In the genomic region with DNA sequence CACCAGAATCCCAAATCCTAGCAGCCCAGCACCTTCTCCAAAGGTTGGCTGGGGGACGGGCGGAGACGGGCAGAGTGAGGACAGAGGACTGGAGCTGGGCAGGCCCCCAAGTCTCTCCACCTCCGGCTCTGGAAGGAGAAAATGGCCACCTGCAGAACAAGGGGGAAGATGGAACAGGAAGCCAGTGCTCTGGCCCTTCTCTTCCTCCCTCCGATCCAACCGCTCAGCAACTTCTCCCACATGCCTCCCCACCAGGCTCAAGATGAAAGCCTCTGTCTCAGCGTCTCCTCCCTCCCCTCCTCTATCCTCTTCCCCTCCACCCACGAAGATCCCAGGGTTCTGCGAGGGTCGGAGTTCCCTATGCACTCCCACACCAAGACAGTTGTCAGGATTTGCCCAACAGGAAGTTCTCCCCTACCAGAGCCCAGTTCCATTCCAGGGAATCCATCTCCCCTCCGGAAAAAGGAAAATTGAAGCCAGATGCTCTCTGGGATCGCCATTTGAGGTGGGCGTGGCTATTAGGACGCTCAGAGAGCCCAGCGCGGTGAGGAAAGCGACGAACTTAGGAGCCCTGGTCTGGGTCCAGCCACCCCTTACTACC, we compare ENCODE assay signal across 1 cellular context.
TF ChIP-seq lines count a peak whose summit lies in the region.

No MANE protein-coding gene starts in this region.

TF ChIP-seq in H1, 55 proteins besides CTCF, POLR2A, EP300 and RAD21 (continued from another document):
- TF ChIP-seq TBP (IDR thresholded peaks at IDR 0.05; ENCODE audit: low read depth, low read length) (no peak; the same call in 1 of the 2 replicates), CHD2 (IDR thresholded peaks at IDR 0.05; ENCODE audit: low read length) (no peak), NANOG (IDR thresholded peaks at IDR 0.05; ENCODE audit: insufficient read depth, low read depth, low read length, poor library complexity, severe bottlenecking) (no peak), BCL11A (IDR thresholded peaks at IDR 0.05; ENCODE audit: low read depth in 2 of 2, low read length in 2 of 2) (no peak), CBX5 (IDR thresholded peaks at IDR 0.05; ENCODE audit: low read depth, low read length) (no peak), JUN (IDR thresholded peaks at IDR 0.05; ENCODE audit: low read depth, low read length) (no peak), TAF1 (IDR thresholded peaks at IDR 0.05; ENCODE audit: low read depth, low read length) (peak; percentile 78), PHF8 (conservative IDR thresholded peaks at IDR 0.05; ENCODE audit: low read depth, low read length) (peak; percentile 42; the same call in 1 of the 2 replicates), SP4 (IDR thresholded peaks at IDR 0.05; ENCODE audit: low read length) (no peak), BRCA1 (IDR thresholded peaks at IDR 0.05; ENCODE audit: low read depth, low read length) (no peak), SUZ12 (IDR thresholded peaks at IDR 0.05; ENCODE audit: low read length) (no peak), CBX8 (IDR thresholded peaks at IDR 0.05; ENCODE audit: borderline replicate concordance, low read depth, low read length) (no peak), HDAC2 (IDR thresholded peaks at IDR 0.05; ENCODE audit: borderline replicate concordance in 1 of 2, low read depth in 2 of 2, low read length in 2 of 2) (0 out of 4 replicates have a peak, but pooled peaks of 1 of the 2 experiments have one; percentile 18), ZNF274 (IDR thresholded peaks at IDR 0.05; ENCODE audit: borderline replicate concordance, extremely low read depth, low read length) (no peak), SP2 (IDR thresholded peaks at IDR 0.05; ENCODE audit: low read length) (no peak), CEBPB (IDR thresholded peaks at IDR 0.05; ENCODE audit: low read depth, low read length) (no peak), EZH2 (IDR thresholded peaks at IDR 0.05; ENCODE audit: low read depth, low read length, severe bottlenecking) (no peak), RXRA (IDR thresholded peaks at IDR 0.05; ENCODE audit: insufficient read depth, low read depth, low read length) (no peak), CTBP2 (IDR thresholded peaks at IDR 0.05; ENCODE audit: borderline replicate concordance, insufficient read depth, insufficient read length, low read length) (no peak), KDM1A (IDR thresholded peaks at IDR 0.05; ENCODE audit: borderline replicate concordance, low read length) (no peak; the same call in 1 of the 2 replicates), EGR1 (IDR thresholded peaks at IDR 0.05; ENCODE audit: borderline replicate concordance, low read depth, low read length) (no peak), TAF7 (optimal IDR thresholded peaks at IDR 0.05; ENCODE audit: borderline replicate concordance, low read depth, low read length) (peak; percentile 8), SIX5 (IDR thresholded peaks at IDR 0.05; ENCODE audit: low read depth, low read length) (no peak), HDAC6 (IDR thresholded peaks at IDR 0.05; ENCODE audit: low read depth, low read length) (no peak), KDM4A (IDR thresholded peaks at IDR 0.05; ENCODE audit: low read depth, low read length, severe bottlenecking) (no peak), JUND (IDR thresholded peaks at IDR 0.05; ENCODE audit: low read length) (no peak), NRF1 (IDR thresholded peaks at IDR 0.05; ENCODE audit: low read depth, low read length) (no peak), CREB1 (IDR thresholded peaks at IDR 0.05) (no peak), SAP30 (IDR thresholded peaks at IDR 0.05; ENCODE audit: insufficient read depth, insufficient replicate concordance, low read length) (no peak), RBBP5 (IDR thresholded peaks at IDR 0.05; ENCODE audit: borderline replicate concordance, low read depth, low read length) (0 out of 2 replicates have a peak, but pooled peaks have one; percentile 15), BACH1 (IDR thresholded peaks at IDR 0.05; ENCODE audit: low read length) (0 out of 2 replicates have a peak, but pooled peaks have one; percentile 11), SRF (IDR thresholded peaks at IDR 0.05; ENCODE audit: low read depth, low read length) (no peak), ATF3 (IDR thresholded peaks at IDR 0.05; ENCODE audit: insufficient read depth, low read depth, low read length) (no peak), CHD7 (IDR thresholded peaks at IDR 0.05; ENCODE audit: insufficient replicate concordance, low read length) (no peak), RFX5 (IDR thresholded peaks at IDR 0.05; ENCODE audit: borderline replicate concordance, low read depth, low read length) (no peak), KDM5A (IDR thresholded peaks at IDR 0.05; ENCODE audit: low read length) (no peak), YY1 (IDR thresholded peaks at IDR 0.05; ENCODE audit: low read depth, low read length) (peak; percentile 88), GTF2F1 (IDR thresholded peaks at IDR 0.05; ENCODE audit: borderline replicate concordance, low read depth, low read length) (no peak; the same call in 1 of the 2 replicates), POLR2AphosphoS5 (IDR thresholded peaks at IDR 0.05; ENCODE audit: low read depth, low read length) (peak; percentile 83), RNF2 (IDR thresholded peaks at IDR 0.05; ENCODE audit: borderline replicate concordance, low read depth, low read length, missing control alignments, poor library complexity, severe bottlenecking) (no peak), SIRT6 (IDR thresholded peaks at IDR 0.05; ENCODE audit: low read length) (no peak), MAFK (IDR thresholded peaks at IDR 0.05; ENCODE audit: low read depth, low read length) (no peak), FOSL1 (IDR thresholded peaks at IDR 0.05; ENCODE audit: insufficient read depth, low read depth, low read length) (no peak), SIN3A (conservative IDR thresholded peaks at IDR 0.05 in 1 of 2, IDR thresholded peaks at IDR 0.05 in 1 of 2; ENCODE audit: low read depth in 1 of 2, low read length in 2 of 2) (no peak; a peak in 1 of 4 replicates), CHD1 (IDR thresholded peaks at IDR 0.05; ENCODE audit: low read depth, low read length) (no peak; the same call in 1 of the 2 replicates), GABPA (IDR thresholded peaks at IDR 0.05; ENCODE audit: borderline replicate concordance, insufficient read depth, low read length) (no peak), POU5F1 (IDR thresholded peaks at IDR 0.05; ENCODE audit: low read depth, low read length) (no peak), USF2 (IDR thresholded peaks at IDR 0.05; ENCODE audit: low read length) (no peak), SP1 (IDR thresholded peaks at IDR 0.05; ENCODE audit: low read depth, low read length) (no peak), TEAD4 (IDR thresholded peaks at IDR 0.05; ENCODE audit: low read depth, low read length) (no peak), TCF12 (IDR thresholded peaks at IDR 0.05; ENCODE audit: low read depth, low read length) (no peak)
- TF ChIP-seq, protein P1, sequence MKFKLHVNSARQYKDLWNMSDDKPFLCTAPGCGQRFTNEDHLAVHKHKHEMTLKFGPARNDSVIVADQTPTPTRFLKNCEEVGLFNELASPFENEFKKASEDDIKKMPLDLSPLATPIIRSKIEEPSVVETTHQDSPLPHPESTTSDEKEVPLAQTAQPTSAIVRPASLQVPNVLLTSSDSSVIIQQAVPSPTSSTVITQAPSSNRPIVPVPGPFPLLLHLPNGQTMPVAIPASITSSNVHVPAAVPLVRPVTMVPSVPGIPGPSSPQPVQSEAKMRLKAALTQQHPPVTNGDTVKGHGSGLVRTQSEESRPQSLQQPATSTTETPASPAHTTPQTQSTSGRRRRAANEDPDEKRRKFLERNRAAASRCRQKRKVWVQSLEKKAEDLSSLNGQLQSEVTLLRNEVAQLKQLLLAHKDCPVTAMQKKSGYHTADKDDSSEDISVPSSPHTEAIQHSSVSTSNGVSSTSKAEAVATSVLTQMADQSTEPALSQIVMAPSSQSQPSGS (IDR thresholded peaks at IDR 0.05; ENCODE audit: low read length), result no peak
